In the genomic region with DNA sequence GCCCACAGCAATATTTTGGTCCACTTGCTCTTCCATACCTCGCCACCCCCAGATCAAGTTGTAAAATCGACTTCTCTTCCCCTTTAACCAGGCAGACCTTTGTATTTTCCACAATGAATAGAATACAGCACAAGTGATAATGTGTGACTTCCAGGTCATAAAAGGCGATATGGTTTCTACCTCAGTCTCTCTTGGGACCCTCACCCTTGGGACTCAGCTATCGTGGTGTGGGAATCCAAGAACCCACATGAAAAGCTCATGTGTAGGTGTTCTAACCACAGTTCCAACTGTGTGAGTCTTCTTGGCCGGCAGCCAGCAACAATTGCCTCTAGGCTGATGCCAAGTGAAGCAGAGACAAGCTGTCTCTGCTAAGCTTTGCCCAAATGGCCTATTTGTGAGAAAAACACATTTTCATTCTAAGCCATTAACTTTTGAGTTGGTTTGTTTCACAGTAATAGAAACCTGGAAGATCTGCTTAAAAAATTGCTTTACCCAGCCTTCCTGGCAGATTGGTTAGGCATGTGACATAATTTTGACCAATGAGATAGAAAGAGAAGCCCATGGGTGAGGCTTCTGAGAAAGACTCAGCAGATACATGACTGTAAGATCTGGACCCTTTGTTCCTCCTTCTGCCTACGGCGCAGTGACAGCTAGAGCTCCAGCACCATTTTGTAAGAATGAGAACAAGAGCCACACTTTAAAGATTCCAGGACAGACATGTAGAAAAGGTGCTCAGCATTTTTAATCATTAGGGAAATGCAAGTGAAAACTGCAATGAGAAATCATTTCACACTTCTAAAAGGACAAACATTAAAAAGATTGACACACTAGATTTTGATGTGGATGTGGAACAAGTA, we compare ENCODE assay signal across 8 cellular contexts. TPM values are rescaled to one million over a fixed set of nuclear protein-coding genes. Genes with fewer than 3 reads are reported as not detected.
DNase-seq lines count a peak whose midpoint lies in the region; ATAC-seq and TF ChIP-seq lines count a peak whose summit lies in the region.

No MANE protein-coding gene starts in this region.

- H3K9me3 ChIP-seq in osteoblast (ENCODE audit: low read depth, low read length): no peaks in the 10 kb centered on the region

- H3K4me3 Mint-ChIP-seq in effector memory CD8-positive, alpha-beta T cell: peak overlapping the region; percentile 13 to 20

- no peak overlapping the region for H3K4me3 ChIP-seq in osteoblast (ENCODE audit: insufficient read depth, low read length)

- H3K4me1 ChIP-seq in osteoblast (ENCODE audit: insufficient read depth, low read length): peaks cover 4% of the 10 kb centered on the region

- no peak for TF ChIP-seq CTCF in osteoblast (IDR thresholded peaks at IDR 0.05; ENCODE audit: extremely low read depth, low read depth, low read length)

- H2AFZ ChIP-seq in osteoblast (ENCODE audit: low read length): no peak overlapping the region

- TF ChIP-seq POLR2A in GM18505 (IDR thresholded peaks at IDR 0.05; ENCODE audit: borderline replicate concordance, extremely low read depth, insufficient read depth, insufficient read length): no peak

- no peaks in the 10 kb centered on the region for H3K9me3 Mint-ChIP-seq in effector memory CD8-positive, alpha-beta T cell

- H3K4me1 Mint-ChIP-seq in effector memory CD8-positive, alpha-beta T cell (ENCODE audit: low read depth in 2 of 2): peaks cover 9 to 10% of the 10 kb centered on the region in 2 donors

- peaks cover 0 to 39% of the 10 kb centered on the region in 2 donors for H3K27me3 Mint-ChIP-seq in effector memory CD8-positive, alpha-beta T cell

- peak; percentile 42 for DNase-seq in HEK293T (ENCODE audit: extremely low spot score)
- peak; percentile 69 for DNase-seq in NCI-H1092 (lab: John Stamatoyannopoulos, UW)
- DNase-seq in activated CD4-positive, alpha-beta T cell treated with anti-CD3 and anti-CD28 coated beads, Interleukin-2, amount 50 U/mL, for 24 hours (ENCODE audit: low read depth in 1 of 2, low spot score in 1 of 2): peak; percentile 34 to 73
- peak; percentile 59 to 72 (median 67) for DNase-seq in effector memory CD8-positive, alpha-beta T cell
- peak; percentile 51 to 56 for DNase-seq in stimulated activated CD4-positive, alpha-beta T cell treated with anti-CD3 and anti-CD28 coated beads, Interleukin-15, amount 100 ng/mL, for 1 hour (ENCODE audit: low read depth in 1 of 2, low spot score in 1 of 2)
- no peak for DNase-seq in mesenteric fat pad (ENCODE audit: low spot score)
- no peak for DNase-seq in osteoblast (ENCODE audit: insufficient read length, low spot score, missing footprints)

- H3K27ac ChIP-seq in osteoblast (ENCODE audit: low read depth, low read length): no peak overlapping the region

- CTCF ChIA-PET in HEK293T (lab: Yijun Ruan, JAX): no interaction called here

- peak; percentile 92 for ATAC-seq in GM18505 (IDR thresholded peaks at IDR 0.05; ENCODE audit: unreplicated experiment)
- ATAC-seq in effector memory CD8-positive, alpha-beta T cell (replicated peaks): peak; percentile 93

- H3K36me3 Mint-ChIP-seq in effector memory CD8-positive, alpha-beta T cell (ENCODE audit: insufficient read depth): no peaks in the 10 kb centered on the region

- H3K27ac Mint-ChIP-seq in effector memory CD8-positive, alpha-beta T cell: peak overlapping the region in 1 of 2 donors; percentile 35

- POLR2A ChIA-PET in HEK293T (lab: Yijun Ruan, JAX): interaction anchor here (1.0 kb wide), 1 partner anchor 43 kb away, joined by 4 read pairs; a partner anchor contains a TSS

- H3K27me3 ChIP-seq in osteoblast (ENCODE audit: insufficient read depth, low read length): peaks cover 14% of the 10 kb centered on the region

- no peaks in the 10 kb centered on the region for H3K36me3 ChIP-seq in osteoblast (ENCODE audit: insufficient read depth, low read length)

- H3K4me2 ChIP-seq in osteoblast (ENCODE audit: insufficient read depth, low read length): no peak overlapping the region

- no peaks in the 10 kb centered on the region for H3K79me2 ChIP-seq in osteoblast (ENCODE audit: insufficient read depth, low read length)

- no peaks in the 10 kb centered on the region for H4K20me1 ChIP-seq in osteoblast (ENCODE audit: insufficient read depth, low read length)

TF ChIP-seq in HEK293T, 16 proteins besides CTCF, POLR2A, EP300 and RAD21:
- TF ChIP-seq NFRKB (IDR thresholded peaks at IDR 0.05) (no peak), CTBP1 (IDR thresholded peaks at IDR 0.05; ENCODE audit: borderline replicate concordance) (no peak), LEF1 (IDR thresholded peaks at IDR 0.05; ENCODE audit: borderline replicate concordance) (no peak), FOXM1 (IDR thresholded peaks at IDR 0.05; ENCODE audit: borderline replicate concordance) (no peak), BHLHE40 (IDR thresholded peaks at IDR 0.05; ENCODE audit: borderline replicate concordance) (no peak), FOXK2 (IDR thresholded peaks at IDR 0.05) (no peak), ARNT (IDR thresholded peaks at IDR 0.05) (no peak), HDGF (IDR thresholded peaks at IDR 0.05; ENCODE audit: borderline replicate concordance) (no peak), TARDBP (IDR thresholded peaks at IDR 0.05) (no peak), L3MBTL2 (conservative IDR thresholded peaks at IDR 0.05) (no peak), ZNF384 (IDR thresholded peaks at IDR 0.05) (no peak), FOXA1 (IDR thresholded peaks at IDR 0.05) (no peak), SUZ12 (IDR thresholded peaks at IDR 0.05) (no peak), SP1 (IDR thresholded peaks at IDR 0.05) (no peak), ELF4 (IDR thresholded peaks at IDR 0.05) (no peak)
- TF ChIP-seq, protein P1, sequence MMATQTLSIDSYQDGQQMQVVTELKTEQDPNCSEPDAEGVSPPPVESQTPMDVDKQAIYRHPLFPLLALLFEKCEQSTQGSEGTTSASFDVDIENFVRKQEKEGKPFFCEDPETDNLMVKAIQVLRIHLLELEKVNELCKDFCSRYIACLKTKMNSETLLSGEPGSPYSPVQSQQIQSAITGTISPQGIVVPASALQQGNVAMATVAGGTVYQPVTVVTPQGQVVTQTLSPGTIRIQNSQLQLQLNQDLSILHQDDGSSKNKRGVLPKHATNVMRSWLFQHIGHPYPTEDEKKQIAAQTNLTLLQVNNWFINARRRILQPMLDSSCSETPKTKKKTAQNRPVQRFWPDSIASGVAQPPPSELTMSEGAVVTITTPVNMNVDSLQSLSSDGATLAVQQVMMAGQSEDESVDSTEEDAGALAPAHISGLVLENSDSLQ (IDR thresholded peaks at IDR 0.05): no peak
TF ChIP-seq in HEK293T: peak in this region for 0.

RNA-seq across cellular contexts. Expression of a gene that starts 18.3 kb away (rescaled TPM):
- 9.9 TPM for total RNA-seq in mesenteric fat pad
- 13.8 and 17.4 TPM in 2 replicates for total RNA-seq in osteoblast

RNA-seq across cellular contexts. Expression of a gene that starts 43.5 kb away (rescaled TPM):
- total RNA-seq in mesenteric fat pad (21.6 TPM), osteoblast (45.6 and 53.0 TPM in 2 replicates)

Comparison
In these comparisons a context has a peak if more than half of its experiments do, and no peak if none do; other contexts are left out.
1. DNase-seq: peak in HEK293T (single experiment), NCI-H1092 (single experiment), activated CD4-positive, alpha-beta T cell treated with anti-CD3 and anti-CD28 coated beads, Interleukin-2, amount 50 U/mL, for 24 hours (2 of 2), effector memory CD8-positive, alpha-beta T cell (3 of 3) and stimulated activated CD4-positive, alpha-beta T cell treated with anti-CD3 and anti-CD28 coated beads, Interleukin-15, amount 100 ng/mL, for 1 hour (2 of 2); none in mesenteric fat pad (single experiment) and osteoblast (single experiment).